ENCODE assay signal across 30 cellular contexts in the genomic region with DNA sequence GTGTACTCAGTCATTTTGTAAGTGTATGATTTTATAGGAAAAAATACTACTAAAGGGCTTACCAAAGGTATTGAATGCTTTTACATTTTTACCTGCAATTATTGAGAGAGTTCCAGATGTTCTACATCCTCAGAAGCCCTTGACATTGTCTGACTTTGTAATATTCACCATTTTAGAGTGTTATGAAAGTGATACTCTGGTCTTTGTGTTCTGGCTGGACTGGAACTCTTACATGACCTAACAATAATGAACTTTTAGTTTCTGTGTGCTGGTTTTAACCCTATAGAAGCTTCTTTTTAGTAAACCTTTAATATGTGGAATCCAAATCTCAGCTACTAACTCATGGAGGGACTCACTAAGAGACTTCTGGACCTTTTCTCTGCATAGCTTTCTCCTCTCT.
"Had no signal": no experiment of that assay in that cellular context is flagged by ENCODE, and none has a peak within 500 bp of the region (broad histone marks: within the 10 kb centered on the region; RNA-seq: fewer than 3 reads in every experiment).

No MANE protein-coding gene starts in this region.

- ATAC-seq: activated naive CD4-positive, alpha-beta T cell treated with anti-CD3 and anti-CD28 coated beads, Interleukin-2, amount 50 U/mL, for 72 hours; activated naive CD8-positive, alpha-beta T cell treated with anti-CD3 and anti-CD28 coated beads, Interleukin-2, amount 50 U/mL, for 24 hours; activated T-cell treated with anti-CD3 and anti-CD28 coated beads, Interleukin-2, amount 50 U/mL, for 4 hours; activated T-cell treated with anti-CD3 and anti-CD28 coated beads, Interleukin-2, amount 50 U/mL, for 72 hours; activated T-helper 17 cell treated with anti-CD3 and anti-CD28 coated beads, Interleukin-2, amount 50 U/mL, for 72 hours; body of pancreas had no signal

- H3K27me3 ChIP-seq: adrenal gland, ascending aorta, body of pancreas, brain microvascular endothelial cell, breast epithelium, cardiac muscle cell had no signal

- H3K36me3 ChIP-seq: adrenal gland, ascending aorta, brain microvascular endothelial cell, breast epithelium, cardiac muscle cell had no signal

- H3K9me3 ChIP-seq: adrenal gland, ascending aorta, body of pancreas, breast epithelium had no signal

- H3K4me1 ChIP-seq: adrenal gland, ascending aorta, body of pancreas, breast epithelium had no signal

- H3K27ac ChIP-seq: adrenal gland, ascending aorta, body of pancreas, brain microvascular endothelial cell, breast epithelium, cardiac muscle cell had no signal

- DNase-seq: activated effector memory CD4-positive, alpha-beta T cell treated with anti-CD3 and anti-CD28 coated beads, Interleukin-2, amount 50 U/mL, for 16 hours; activated effector memory CD4-positive, alpha-beta T cell treated with Interleukin-2 at 50 U/mL for 16 hours; activated gamma-delta T cell treated with Interleukin-2 at 50 U/mL for 16 hours; activated naive CD4-positive, alpha-beta T cell; activated naive CD4-positive, alpha-beta T cell treated with anti-CD3 and anti-CD28 coated beads for 36 hours; activated naive CD4-positive, alpha-beta T cell treated with anti-CD3 and anti-CD28 coated beads, Interleukin-2, amount 10 ng/mL, durations not matched to agents 7 days and 5 days; activated naive CD4-positive, alpha-beta T cell treated with anti-CD3 and anti-CD28 coated beads, Interleukin-2, amount 50 U/mL, for 16 hours; activated naive CD4-positive, alpha-beta T cell treated with Interleukin-2 at 50 U/mL for 16 hours; activated naive CD8-positive, alpha-beta T cell treated with anti-CD3 and anti-CD28 coated beads for 36 hours; activated naive CD8-positive, alpha-beta T cell treated with anti-CD3 and anti-CD28 coated beads, Interleukin-2, amount 10 ng/mL, durations not matched to agents 7 days and 5 days; activated naive CD8-positive, alpha-beta T cell treated with anti-CD3 and anti-CD28 coated beads, Interleukin-2, amount 50 U/mL, for 24 hours; activated T-cell treated with anti-CD3 and anti-CD28 coated beads, Interleukin-2, amount 50 U/mL, for 24 hours; activated T-cell treated with anti-CD3 and anti-CD28 coated beads, Interleukin-2, amount 50 U/mL, for 4 hours; activated T-cell treated with anti-CD3 and anti-CD28 coated beads, Interleukin-2, amount 50 U/mL, for 48 hours; activated T-cell treated with anti-CD3 and anti-CD28 coated beads, Interleukin-2, amount 50 U/mL, for 72 hours; adrenal gland; amniotic stem cell; amygdala; anterior cingulate cortex; aorta; body of pancreas; brain microvascular endothelial cell; caudate nucleus; central memory CD4-positive, alpha-beta T cell; cerebellar nuclear complex had no signal

- H3K4me3 ChIP-seq: adrenal gland, ascending aorta, body of pancreas, breast epithelium, cardiac muscle cell had no signal
